ENCODE assay signal across 1 cellular context in the genomic region with DNA sequence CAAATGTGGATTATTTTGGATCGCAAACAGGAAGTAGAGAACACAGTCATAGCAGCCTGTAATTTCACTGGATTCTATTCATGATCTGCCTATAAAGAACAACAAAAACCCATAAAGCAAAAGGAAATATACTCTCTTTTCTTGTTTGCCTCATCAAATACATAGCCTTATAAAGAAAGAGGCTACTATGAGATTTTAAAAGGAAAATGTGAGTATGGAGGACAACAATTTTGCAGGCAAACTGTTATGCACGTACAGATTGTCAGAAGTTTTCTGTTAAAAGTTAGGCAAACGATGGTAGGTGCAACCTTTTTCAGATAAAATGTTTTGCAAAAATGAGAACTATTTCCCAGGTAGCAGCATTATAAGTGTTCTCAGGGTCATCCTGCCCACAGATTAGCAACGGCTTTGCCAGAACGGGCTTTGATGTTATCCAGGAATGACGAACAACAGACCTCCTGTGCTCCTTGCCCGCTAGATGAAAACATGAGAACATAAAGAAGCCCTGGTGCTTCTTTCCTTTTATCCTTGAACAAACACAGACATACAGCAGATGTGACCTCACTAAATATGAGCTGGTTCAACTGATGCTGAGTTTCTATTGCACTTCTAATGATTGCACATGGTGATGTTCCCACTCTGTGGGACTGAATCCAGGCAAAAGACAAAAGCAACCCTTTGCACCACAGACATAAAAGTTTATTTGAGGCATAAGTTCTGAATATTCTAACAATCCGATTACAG.
TF ChIP-seq lines count a peak whose summit lies in the region.

No MANE protein-coding gene starts in this region.

TF ChIP-seq in HEK293, 187 proteins besides CTCF, POLR2A, EP300 and RAD21 (continued from another document):
- TF ChIP-seq ZNF19 (tag by site-specific recombination; IDR thresholded peaks at IDR 0.05; ENCODE audit: low read depth) (no peak), ZNF211 (tag by site-specific recombination; IDR thresholded peaks at IDR 0.05; ENCODE audit: low read depth) (no peak), ZNF626 (tag by site-specific recombination; IDR thresholded peaks at IDR 0.05) (no peak), ZNF274 (IDR thresholded peaks at IDR 0.05; ENCODE audit: low read length) (no peak), ZNF274 (tag by site-specific recombination; IDR thresholded peaks at IDR 0.05; ENCODE audit: borderline replicate concordance) (no peak), ZNF133 (tag by site-specific recombination; IDR thresholded peaks at IDR 0.05) (no peak), ZNF600 (tag by site-specific recombination; IDR thresholded peaks at IDR 0.05) (peak; percentile 45; the same call in 1 of the 2 replicates), YY1 (tag by site-specific recombination; IDR thresholded peaks at IDR 0.05) (no peak), ZNF660 (tag by site-specific recombination; IDR thresholded peaks at IDR 0.05) (no peak), SCRT1 (tag by site-specific recombination; IDR thresholded peaks at IDR 0.05; ENCODE audit: borderline replicate concordance) (no peak), WT1 (tag by site-specific recombination; IDR thresholded peaks at IDR 0.05) (no peak), ZNF768 (tag by site-specific recombination; IDR thresholded peaks at IDR 0.05) (no peak)
- TF ChIP-seq, protein P1, sequence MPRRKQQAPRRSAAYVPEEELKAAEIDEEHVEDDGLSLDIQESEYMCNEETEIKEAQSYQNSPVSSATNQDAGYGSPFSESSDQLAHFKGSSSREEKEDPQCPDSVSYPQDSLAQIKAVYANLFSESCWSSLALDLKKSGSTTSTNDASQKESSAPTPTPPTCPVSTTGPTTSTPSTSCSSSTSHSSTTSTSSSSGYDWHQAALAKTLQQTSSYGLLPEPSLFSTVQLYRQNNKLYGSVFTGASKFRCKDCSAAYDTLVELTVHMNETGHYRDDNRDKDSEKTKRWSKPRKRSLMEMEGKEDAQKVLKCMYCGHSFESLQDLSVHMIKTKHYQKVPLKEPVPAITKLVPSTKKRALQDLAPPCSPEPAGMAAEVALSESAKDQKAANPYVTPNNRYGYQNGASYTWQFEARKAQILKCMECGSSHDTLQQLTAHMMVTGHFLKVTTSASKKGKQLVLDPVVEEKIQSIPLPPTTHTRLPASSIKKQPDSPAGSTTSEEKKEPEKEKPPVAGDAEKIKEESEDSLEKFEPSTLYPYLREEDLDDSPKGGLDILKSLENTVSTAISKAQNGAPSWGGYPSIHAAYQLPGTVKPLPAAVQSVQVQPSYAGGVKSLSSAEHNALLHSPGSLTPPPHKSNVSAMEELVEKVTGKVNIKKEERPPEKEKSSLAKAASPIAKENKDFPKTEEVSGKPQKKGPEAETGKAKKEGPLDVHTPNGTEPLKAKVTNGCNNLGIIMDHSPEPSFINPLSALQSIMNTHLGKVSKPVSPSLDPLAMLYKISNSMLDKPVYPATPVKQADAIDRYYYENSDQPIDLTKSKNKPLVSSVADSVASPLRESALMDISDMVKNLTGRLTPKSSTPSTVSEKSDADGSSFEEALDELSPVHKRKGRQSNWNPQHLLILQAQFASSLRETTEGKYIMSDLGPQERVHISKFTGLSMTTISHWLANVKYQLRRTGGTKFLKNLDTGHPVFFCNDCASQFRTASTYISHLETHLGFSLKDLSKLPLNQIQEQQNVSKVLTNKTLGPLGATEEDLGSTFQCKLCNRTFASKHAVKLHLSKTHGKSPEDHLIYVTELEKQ (tag by site-specific recombination; IDR thresholded peaks at IDR 0.05; ENCODE audit: borderline replicate concordance): no peak
- TF ChIP-seq, protein P2, sequence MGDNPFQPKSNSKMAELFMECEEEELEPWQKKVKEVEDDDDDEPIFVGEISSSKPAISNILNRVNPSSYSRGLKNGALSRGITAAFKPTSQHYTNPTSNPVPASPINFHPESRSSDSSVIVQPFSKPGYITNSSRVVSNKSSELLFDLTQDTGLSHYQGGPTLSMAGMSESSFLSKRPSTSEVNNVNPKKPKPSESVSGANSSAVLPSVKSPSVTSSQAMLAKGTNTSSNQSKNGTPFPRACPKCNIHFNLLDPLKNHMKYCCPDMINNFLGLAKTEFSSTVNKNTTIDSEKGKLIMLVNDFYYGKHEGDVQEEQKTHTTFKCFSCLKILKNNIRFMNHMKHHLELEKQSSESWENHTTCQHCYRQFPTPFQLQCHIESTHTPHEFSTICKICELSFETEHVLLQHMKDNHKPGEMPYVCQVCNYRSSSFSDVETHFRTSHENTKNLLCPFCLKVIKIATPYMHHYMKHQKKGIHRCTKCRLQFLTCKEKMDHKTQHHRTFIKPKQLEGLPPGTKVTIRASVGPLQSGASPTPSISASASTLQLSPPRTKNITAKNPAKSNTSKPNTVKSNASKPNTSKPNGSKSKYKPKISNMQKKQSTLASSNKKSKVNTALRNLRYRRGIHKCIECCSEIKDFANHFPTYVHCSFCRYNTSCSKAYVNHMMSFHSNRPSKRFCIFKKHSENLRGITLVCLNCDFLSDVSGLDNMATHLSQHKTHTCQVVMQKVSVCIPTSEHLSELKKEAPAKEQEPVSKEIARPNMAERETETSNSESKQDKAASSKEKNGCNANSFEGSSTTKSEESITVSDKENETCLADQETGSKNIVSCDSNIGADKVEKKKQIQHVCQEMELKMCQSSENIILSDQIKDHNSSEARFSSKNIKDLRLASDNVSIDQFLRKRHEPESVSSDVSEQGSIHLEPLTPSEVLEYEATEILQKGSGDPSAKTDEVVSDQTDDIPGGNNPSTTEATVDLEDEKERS (tag by site-specific recombination; IDR thresholded peaks at IDR 0.05): no peak
